In the genomic region with DNA sequence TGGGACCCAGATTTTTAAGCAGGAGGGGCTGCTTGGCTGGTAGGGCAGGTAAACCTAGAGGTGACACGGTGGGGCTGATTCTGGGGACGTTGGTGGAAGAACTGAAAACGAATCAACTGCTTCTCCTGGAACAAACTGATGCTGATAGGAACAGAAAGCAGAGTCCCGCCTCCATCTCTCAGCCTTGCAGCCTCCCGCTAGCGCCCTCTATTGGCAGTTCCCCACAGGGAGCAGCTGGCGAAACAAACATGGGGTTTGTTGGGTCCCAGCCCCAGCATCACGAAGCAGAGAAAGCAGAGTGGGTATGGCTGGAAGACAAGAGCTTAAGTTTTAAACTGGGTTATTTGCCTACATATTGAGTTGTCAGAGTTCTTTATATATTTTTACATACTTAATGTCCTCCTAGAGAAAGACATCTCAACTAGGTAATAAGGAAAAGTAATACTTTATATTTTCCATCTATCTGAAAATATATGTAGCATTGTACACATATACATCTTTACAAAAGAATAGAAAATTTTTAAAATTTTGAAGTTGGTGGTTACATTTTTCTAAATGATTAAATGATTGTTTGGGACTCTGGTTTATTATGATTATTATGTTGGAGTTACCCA, we compare ENCODE assay signal across 8 cellular contexts. TPM values are rescaled to one million over a fixed set of nuclear protein-coding genes. Genes with fewer than 3 reads are reported as not detected.
DNase-seq lines count a peak whose midpoint lies in the region; ATAC-seq lines count a peak whose summit lies in the region.

No MANE protein-coding gene starts in this region.

- CTCF ChIA-PET in CD4-positive, alpha-beta memory T cell (lab: Charles Lee; ENCODE audit: partially characterized antibody), result no interaction called here

- H3K27ac Mint-ChIP-seq in activated naive CD8-positive, alpha-beta T cell treated with anti-CD3 and anti-CD28 coated beads for 36 hours, result no peak overlapping the region
- no peak overlapping the region for H3K27ac Mint-ChIP-seq in CD4-positive, alpha-beta memory T cell

- H3K27me3 Mint-ChIP-seq in activated naive CD8-positive, alpha-beta T cell treated with anti-CD3 and anti-CD28 coated beads for 36 hours, result peaks cover 4% of the 10 kb centered on the region
- peaks cover 0 to 1% of the 10 kb centered on the region in 2 donors for H3K27me3 Mint-ChIP-seq in CD4-positive, alpha-beta memory T cell

- POLR2A ChIA-PET in CD4-positive, alpha-beta memory T cell (lab: Charles Lee; ENCODE audit: partially characterized antibody), result no interaction called here

- H4K91ac ChIP-seq in trophoblast cell (ENCODE audit: low read depth, low read length), result no peak overlapping the region

- no peak overlapping the region for H2BK12ac ChIP-seq in trophoblast cell (ENCODE audit: low read length)

- H3K9me3 Mint-ChIP-seq in activated naive CD8-positive, alpha-beta T cell treated with anti-CD3 and anti-CD28 coated beads for 36 hours, result no peaks in the 10 kb centered on the region
- peaks cover 0 to 1% (median 0%) of the 10 kb centered on the region in 8 donors for H3K9me3 Mint-ChIP-seq in CD4-positive, alpha-beta memory T cell

- no peak overlapping the region for H2AK5ac ChIP-seq in trophoblast cell (ENCODE audit: low read length)

- H4K8ac ChIP-seq in trophoblast cell (ENCODE audit: low read depth, low read length), result no peak overlapping the region

- no peaks in the 10 kb centered on the region for H3K36me3 Mint-ChIP-seq in activated naive CD8-positive, alpha-beta T cell treated with anti-CD3 and anti-CD28 coated beads for 36 hours
- H3K36me3 Mint-ChIP-seq in CD4-positive, alpha-beta memory T cell, result no peaks in the 10 kb centered on the region

- H3K4me1 ChIP-seq in trophoblast cell (ENCODE audit: control insufficient read depth in 1 of 2, insufficient read depth in 2 of 2, low read length in 2 of 2), result no peaks in the 10 kb centered on the region
- H3K4me1 ChIP-seq in CD4-positive, alpha-beta memory T cell (ENCODE audit: insufficient read depth, low read length), result no peaks in the 10 kb centered on the region

- no peaks in the 10 kb centered on the region for H3K79me1 ChIP-seq in trophoblast cell (ENCODE audit: low read length)

- H3K4ac ChIP-seq in trophoblast cell (ENCODE audit: low read depth, low read length), result no peak overlapping the region

- intact Hi-C loops in CD4-positive, alpha-beta memory T cell (cut with micrococcal nuclease), result no loop called here

- no peak overlapping the region for H3K18ac ChIP-seq in trophoblast cell (ENCODE audit: low read length)

- no peak overlapping the region for H4K12ac ChIP-seq in trophoblast cell (ENCODE audit: low read depth, low read length)

- WGBS in trophoblast cell (ENCODE audit: extremely low coverage, insufficient coverage, insufficient read length), result no CpG with 5 or more reads among the region's 8 CpGs

- peak; percentile 79 for ATAC-seq in GM21390 (IDR thresholded peaks at IDR 0.05; ENCODE audit: unreplicated experiment)

- H3K27me3 ChIP-seq in trophoblast cell (ENCODE audit: insufficient read depth, low read length), result no peaks in the 10 kb centered on the region
- no peaks in the 10 kb centered on the region for H3K27me3 ChIP-seq in CD4-positive, alpha-beta memory T cell (ENCODE audit: insufficient read depth, low read length)

- DNase-seq in ELR (ENCODE audit: low read depth) (peak; percentile 33), NAMALWA (ENCODE audit: low spot score) (peak; percentile 79), trophoblast cell (peak; percentile 14 to 26), DMS79 (lab: John Stamatoyannopoulos, UW) (no peak), T1000 (lab: John Stamatoyannopoulos, UW) (no peak)
- DNase-seq in activated naive CD8-positive, alpha-beta T cell treated with anti-CD3 and anti-CD28 coated beads for 36 hours, result peak; percentile 31
- no peak for DNase-seq in CD4-positive, alpha-beta memory T cell

- H3K9me3 ChIP-seq in trophoblast cell (ENCODE audit: insufficient read depth, low read depth, low read length), result no peaks in the 10 kb centered on the region
- no peaks in the 10 kb centered on the region for H3K9me3 ChIP-seq in CD4-positive, alpha-beta memory T cell (ENCODE audit: control insufficient read depth in 1 of 2, low read length in 2 of 2)

- H3K23ac ChIP-seq in trophoblast cell (ENCODE audit: low read length), result no peak overlapping the region

- no peak overlapping the region for H3K4me3 ChIP-seq in trophoblast cell (ENCODE audit: low read depth, low read length)
- no peak overlapping the region for H3K4me3 ChIP-seq in CD4-positive, alpha-beta memory T cell (ENCODE audit: low read length in 2 of 2)

- no peaks in the 10 kb centered on the region for H3K36me3 ChIP-seq in trophoblast cell (ENCODE audit: control insufficient read depth in 1 of 2, insufficient read depth in 2 of 2, low read length in 2 of 2)
- H3K36me3 ChIP-seq in CD4-positive, alpha-beta memory T cell (ENCODE audit: insufficient read depth, low read length), result no peaks in the 10 kb centered on the region

- no peak overlapping the region for H2BK120ac ChIP-seq in trophoblast cell (ENCODE audit: insufficient read depth, low read length, poor library complexity)

- H3K4me2 ChIP-seq in trophoblast cell (ENCODE audit: low read length), result no peak overlapping the region

- no peaks in the 10 kb centered on the region for H3K4me1 Mint-ChIP-seq in activated naive CD8-positive, alpha-beta T cell treated with anti-CD3 and anti-CD28 coated beads for 36 hours
- H3K4me1 Mint-ChIP-seq in CD4-positive, alpha-beta memory T cell, result no peaks in the 10 kb centered on the region

- no peak overlapping the region for H2AFZ ChIP-seq in trophoblast cell (ENCODE audit: insufficient read depth, low read length, poor library complexity)

- no peak overlapping the region for H3K9ac ChIP-seq in trophoblast cell (ENCODE audit: low read length)

- no peak overlapping the region for H3K14ac ChIP-seq in trophoblast cell (ENCODE audit: low read length)

- no peak overlapping the region for H3K4me3 Mint-ChIP-seq in activated naive CD8-positive, alpha-beta T cell treated with anti-CD3 and anti-CD28 coated beads for 36 hours
- H3K4me3 Mint-ChIP-seq in CD4-positive, alpha-beta memory T cell, result no peak overlapping the region

- H3K27ac ChIP-seq in trophoblast cell (ENCODE audit: low read depth, low read length), result no peak overlapping the region
- H3K27ac ChIP-seq in CD4-positive, alpha-beta memory T cell (ENCODE audit: low read depth, low read length), result no peak overlapping the region

- no peaks in the 10 kb centered on the region for H3K79me2 ChIP-seq in trophoblast cell (ENCODE audit: control insufficient read depth, insufficient read depth, low read length, poor library complexity)

- no peak overlapping the region for H2BK5ac ChIP-seq in trophoblast cell (ENCODE audit: low read depth, low read length, poor library complexity)

RNA-seq across cellular contexts. Expression of gene FOXI2, which starts 42.3 kb away (rescaled TPM):
- total RNA-seq in activated naive CD8-positive, alpha-beta T cell treated with anti-CD3 and anti-CD28 coated beads for 36 hours, result not detected
- not detected in 2 replicates for polyA plus RNA-seq in trophoblast cell (2013)
- total RNA-seq in CD4-positive, alpha-beta memory T cell, result not detected
- not detected for polyA plus RNA-seq in CD4-positive, alpha-beta memory T cell

Comparison
In these comparisons a context has a peak if more than half of its experiments do, and no peak if none do; other contexts are left out.
1. DNase-seq: peak in ELR (single experiment), NAMALWA (single experiment), activated naive CD8-positive, alpha-beta T cell treated with anti-CD3 and anti-CD28 coated beads for 36 hours (single experiment) and trophoblast cell (2 of 2); none in DMS79 (single experiment), T1000 (single experiment) and CD4-positive, alpha-beta memory T cell (0 of 5).